23 cellular contexts compared by ENCODE assay signal in genomic region chr5:20223451-20223850, GRCh38.
"Had no signal": no experiment of that assay in that cellular context is flagged by ENCODE, and none has a peak within 500 bp of the region (broad histone marks: within the 10 kb centered on the region; RNA-seq: fewer than 3 reads in every experiment).

No MANE protein-coding gene starts in this region.

- H3K27me3 ChIP-seq: left lung, right atrium auricular region, right lobe of liver, tibial nerve, uterus had no signal

- DNase-seq: hypothalamus; immature natural killer cell; kidney; left colon; left lung; lower lobe of right lung; mesenchymal stem cell; naive B cell; nucleus accumbens; right lobe of liver; stimulated activated CD4-positive, alpha-beta T cell treated with anti-CD3 and anti-CD28 coated beads, Interleukin-1b, Interleukin-23, amount 100 ng/mL, for 48 hours; stimulated activated CD4-positive, alpha-beta T cell treated with anti-CD3 and anti-CD28 coated beads, Interleukin-2, amount 100 ng/mL, for 48 hours; stimulated activated CD4-positive, alpha-beta T cell treated with anti-CD3 and anti-CD28 coated beads, Interleukin-4, amount 100 ng/mL, for 4 hours; stimulated activated CD8-positive, alpha-beta memory T cell treated with anti-CD3 and anti-CD28 coated beads, Interleukin-4, amount 100 ng/mL, for 48 hours; stimulated activated naive CD4-positive, alpha-beta T cell treated with Interleukin-2 at 50 U/mL for 16 hours; stimulated activated naive CD8-positive, alpha-beta T cell treated with anti-CD3 and anti-CD28 coated beads, Interleukin-15, amount 100 ng/mL, for 72 hours; substantia nigra; uterus had no signal

- H3K9me3 ChIP-seq: left lung, lower lobe of right lung, right atrium auricular region, right lobe of liver, tibial nerve, uterus had no signal

- H3K36me3 ChIP-seq: left lung, lower lobe of right lung, right atrium auricular region, right lobe of liver, tibial nerve, uterus had no signal

- ATAC-seq: left colon; left lung; lower lobe of right lung; right lobe of liver; stimulated activated memory B cell treated with anti-CD40 and anti-IgM and Interleukin-4, amounts not matched to agents 10 μg/mL and 1 μg/mL and 100 μg/mL, for 72 hours; stimulated activated naive CD8-positive, alpha-beta T cell treated with anti-CD3 and anti-CD28 coated beads, Interleukin-15, amount 100 ng/mL, for 72 hours had no signal

- H3K27ac ChIP-seq: left lung, lower lobe of right lung, parathyroid adenoma, right atrium auricular region, right lobe of liver, tibial nerve, uterus had no signal

- H3K4me2 ChIP-seq: smooth muscle cell had no signal

- H3K9ac ChIP-seq: parathyroid adenoma had no signal

- H3K79me2 ChIP-seq: parathyroid adenoma had no signal

- H2AFZ ChIP-seq: parathyroid adenoma had no signal

- H3K4me3 ChIP-seq: left lung, lower lobe of right lung, right atrium auricular region, right lobe of liver, smooth muscle cell, tibial nerve, uterus had no signal

- H3K4me1 ChIP-seq: left lung, lower lobe of right lung, parathyroid adenoma, right atrium auricular region, right lobe of liver, tibial nerve, uterus had no signal
